In the genomic region with DNA sequence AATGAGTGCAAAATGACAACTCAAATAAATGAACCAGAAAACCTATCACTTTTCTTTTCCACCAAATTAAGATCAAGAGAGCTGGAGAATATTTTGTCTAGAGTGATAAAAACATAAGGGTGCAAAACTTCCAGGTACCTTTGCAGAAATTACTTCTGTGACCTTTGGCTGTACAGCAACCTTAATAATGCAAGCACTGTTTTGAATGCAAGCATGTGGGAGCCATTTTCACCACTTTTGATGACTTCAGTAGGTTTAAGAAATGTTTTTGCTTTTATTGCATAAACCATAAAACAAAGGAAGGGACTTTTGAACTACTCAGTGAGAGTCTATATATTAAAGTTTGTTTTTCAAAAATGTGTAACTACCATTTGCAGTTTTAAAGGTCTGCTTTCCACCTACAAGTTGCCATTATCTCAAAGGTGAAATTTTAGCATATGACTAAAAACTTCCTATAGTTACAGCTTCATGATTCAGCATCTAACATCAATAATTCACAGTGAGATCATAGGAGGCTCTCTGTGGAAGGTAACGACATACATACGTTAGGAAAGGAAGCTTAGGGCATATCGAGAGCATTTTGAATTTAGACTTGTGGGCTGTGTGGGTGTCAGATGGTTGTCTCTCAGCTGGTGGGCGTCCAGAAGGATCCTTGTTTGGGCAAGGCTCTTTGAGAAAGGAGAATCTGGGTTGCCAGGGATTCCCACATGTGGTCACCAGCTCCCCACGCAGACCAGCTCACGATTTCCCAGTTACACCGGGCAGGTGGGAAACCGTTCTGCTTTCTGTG, we compare ENCODE assay signal across 8 cellular contexts. TPM values are rescaled to one million over a fixed set of nuclear protein-coding genes. Genes with fewer than 3 reads are reported as not detected.
DNase-seq lines count a peak whose midpoint lies in the region; ATAC-seq and TF ChIP-seq lines count a peak whose summit lies in the region.

No MANE protein-coding gene starts in this region.

- H3K27ac Mint-ChIP-seq in WTC11: no peak overlapping the region

- POLR2A ChIA-PET in WTC11 (lab: Charles Lee): interaction anchor here (1.1 kb wide), 1 partner anchor 160 kb away, joined by 3 read pairs; no protein-coding TSS in a partner anchor

- no peaks in the 10 kb centered on the region for H3K36me3 ChIP-seq in effector memory CD4-positive, alpha-beta T cell (ENCODE audit: control insufficient read depth, insufficient read depth, low read length)

- no peaks in the 10 kb centered on the region for H3K9me3 ChIP-seq in effector memory CD4-positive, alpha-beta T cell (ENCODE audit: control insufficient read depth, low read length)

- peak overlapping the region; percentile 91 for H3K4me3 ChIP-seq in effector memory CD4-positive, alpha-beta T cell (ENCODE audit: insufficient read depth, low read depth, low read length, poor library complexity, severe bottlenecking)

- H3K27ac ChIP-seq in effector memory CD4-positive, alpha-beta T cell (ENCODE audit: insufficient read depth, low read length, poor library complexity, severe bottlenecking): no peak overlapping the region

- H3K36me3 Mint-ChIP-seq in WTC11: peaks cover 13% of the 10 kb centered on the region

- ATAC-seq in WTC11 (no peak), GM21381 (IDR thresholded peaks at IDR 0.05; ENCODE audit: unreplicated experiment) (no peak), HG02571 (IDR thresholded peaks at IDR 0.05; ENCODE audit: unreplicated experiment) (no peak), GM21717 (IDR thresholded peaks at IDR 0.05; ENCODE audit: unreplicated experiment) (no peak)

- no peaks in the 10 kb centered on the region for H3K27me3 Mint-ChIP-seq in WTC11 (ENCODE audit: low read depth)

- H3K27me3 ChIP-seq in effector memory CD4-positive, alpha-beta T cell (replicated peaks; ENCODE audit: control insufficient read depth, insufficient read depth, low read length, poor library complexity, severe bottlenecking): no peaks in the 10 kb centered on the region

- H3K4me1 Mint-ChIP-seq in WTC11: peaks cover 28% of the 10 kb centered on the region

- H3K4me3 Mint-ChIP-seq in WTC11: peak overlapping the region; percentile 88

- no peak for TF ChIP-seq CTCF in WTC11 (IDR thresholded peaks at IDR 0.05)

- CTCF ChIA-PET in WTC11 (lab: Charles Lee): interaction anchor here (0.8 to 3.6 kb wide), 10 partner anchors 17 to 160 kb away, joined by 3 to 46 read pairs (median 6); no protein-coding TSS in a partner anchor

- peak; percentile 29 for DNase-seq in NCI-H1092 treated with DMSO at 0.1 percent for 48 hours (lab: John Stamatoyannopoulos, UW)
- DNase-seq in NCI-H1092 (lab: John Stamatoyannopoulos, UW): no peak
- no peak for DNase-seq in WTC11 (ENCODE audit: low spot score)
- DNase-seq in effector memory CD4-positive, alpha-beta T cell: no peak
- peak; percentile 14 for DNase-seq in occipital lobe (lab: John Stamatoyannopoulos, UW)

- H3K4me1 ChIP-seq in effector memory CD4-positive, alpha-beta T cell (ENCODE audit: control insufficient read depth, insufficient read depth, low read length, poor library complexity, severe bottlenecking): peaks cover 8% of the 10 kb centered on the region

- H3K9me3 Mint-ChIP-seq in WTC11: no peaks in the 10 kb centered on the region

TF ChIP-seq in WTC11, 78 proteins besides CTCF, POLR2A, EP300 and RAD21 (continues in another document):
- TF ChIP-seq, protein P1, sequence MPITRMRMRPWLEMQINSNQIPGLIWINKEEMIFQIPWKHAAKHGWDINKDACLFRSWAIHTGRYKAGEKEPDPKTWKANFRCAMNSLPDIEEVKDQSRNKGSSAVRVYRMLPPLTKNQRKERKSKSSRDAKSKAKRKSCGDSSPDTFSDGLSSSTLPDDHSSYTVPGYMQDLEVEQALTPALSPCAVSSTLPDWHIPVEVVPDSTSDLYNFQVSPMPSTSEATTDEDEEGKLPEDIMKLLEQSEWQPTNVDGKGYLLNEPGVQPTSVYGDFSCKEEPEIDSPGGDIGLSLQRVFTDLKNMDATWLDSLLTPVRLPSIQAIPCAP (CRISPR knock-in tag; IDR thresholded peaks at IDR 0.05): no peak
- TF ChIP-seq JUN (CRISPR knock-in tag; IDR thresholded peaks at IDR 0.05) (no peak), ZNF263 (CRISPR knock-in tag; IDR thresholded peaks at IDR 0.05; ENCODE audit: low read depth) (no peak), CREB1 (CRISPR knock-in tag; IDR thresholded peaks at IDR 0.05) (no peak), ETV6 (CRISPR knock-in tag; IDR thresholded peaks at IDR 0.05) (no peak), HMGA2 (CRISPR knock-in tag; IDR thresholded peaks at IDR 0.05) (no peak), RORB (CRISPR knock-in tag; IDR thresholded peaks at IDR 0.05) (no peak), FOXK1 (CRISPR knock-in tag; IDR thresholded peaks at IDR 0.05) (no peak), CREM (CRISPR knock-in tag; IDR thresholded peaks at IDR 0.05) (no peak), NFATC4 (CRISPR knock-in tag; IDR thresholded peaks at IDR 0.05) (no peak), ZNF416 (CRISPR knock-in tag; IDR thresholded peaks at IDR 0.05) (no peak), TEAD1 (CRISPR knock-in tag; IDR thresholded peaks at IDR 0.05) (no peak)
- TF ChIP-seq, protein P2, sequence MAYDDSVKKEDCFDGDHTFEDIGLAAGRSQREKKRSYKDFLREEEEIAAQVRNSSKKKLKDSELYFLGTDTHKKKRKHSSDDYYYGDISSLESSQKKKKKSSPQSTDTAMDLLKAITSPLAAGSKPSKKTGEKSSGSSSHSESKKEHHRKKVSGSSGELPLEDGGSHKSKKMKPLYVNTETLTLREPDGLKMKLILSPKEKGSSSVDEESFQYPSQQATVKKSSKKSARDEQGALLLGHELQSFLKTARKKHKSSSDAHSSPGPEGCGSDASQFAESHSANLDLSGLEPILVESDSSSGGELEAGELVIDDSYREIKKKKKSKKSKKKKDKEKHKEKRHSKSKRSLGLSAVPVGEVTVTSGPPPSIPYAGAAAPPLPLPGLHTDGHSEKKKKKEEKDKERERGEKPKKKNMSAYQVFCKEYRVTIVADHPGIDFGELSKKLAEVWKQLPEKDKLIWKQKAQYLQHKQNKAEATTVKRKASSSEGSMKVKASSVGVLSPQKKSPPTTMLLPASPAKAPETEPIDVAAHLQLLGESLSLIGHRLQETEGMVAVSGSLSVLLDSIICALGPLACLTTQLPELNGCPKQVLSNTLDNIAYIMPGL (CRISPR knock-in tag; IDR thresholded peaks at IDR 0.05): no peak
- TF ChIP-seq, protein P3, sequence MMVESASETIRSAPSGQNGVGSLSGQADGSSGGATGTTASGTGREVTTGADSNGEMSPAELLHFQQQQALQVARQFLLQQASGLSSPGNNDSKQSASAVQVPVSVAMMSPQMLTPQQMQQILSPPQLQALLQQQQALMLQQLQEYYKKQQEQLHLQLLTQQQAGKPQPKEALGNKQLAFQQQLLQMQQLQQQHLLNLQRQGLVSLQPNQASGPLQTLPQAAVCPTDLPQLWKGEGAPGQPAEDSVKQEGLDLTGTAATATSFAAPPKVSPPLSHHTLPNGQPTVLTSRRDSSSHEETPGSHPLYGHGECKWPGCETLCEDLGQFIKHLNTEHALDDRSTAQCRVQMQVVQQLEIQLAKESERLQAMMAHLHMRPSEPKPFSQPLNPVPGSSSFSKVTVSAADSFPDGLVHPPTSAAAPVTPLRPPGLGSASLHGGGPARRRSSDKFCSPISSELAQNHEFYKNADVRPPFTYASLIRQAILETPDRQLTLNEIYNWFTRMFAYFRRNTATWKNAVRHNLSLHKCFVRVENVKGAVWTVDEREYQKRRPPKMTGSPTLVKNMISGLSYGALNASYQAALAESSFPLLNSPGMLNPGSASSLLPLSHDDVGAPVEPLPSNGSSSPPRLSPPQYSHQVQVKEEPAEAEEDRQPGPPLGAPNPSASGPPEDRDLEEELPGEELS (CRISPR knock-in tag; IDR thresholded peaks at IDR 0.05): no peak
- TF ChIP-seq, protein P4, sequence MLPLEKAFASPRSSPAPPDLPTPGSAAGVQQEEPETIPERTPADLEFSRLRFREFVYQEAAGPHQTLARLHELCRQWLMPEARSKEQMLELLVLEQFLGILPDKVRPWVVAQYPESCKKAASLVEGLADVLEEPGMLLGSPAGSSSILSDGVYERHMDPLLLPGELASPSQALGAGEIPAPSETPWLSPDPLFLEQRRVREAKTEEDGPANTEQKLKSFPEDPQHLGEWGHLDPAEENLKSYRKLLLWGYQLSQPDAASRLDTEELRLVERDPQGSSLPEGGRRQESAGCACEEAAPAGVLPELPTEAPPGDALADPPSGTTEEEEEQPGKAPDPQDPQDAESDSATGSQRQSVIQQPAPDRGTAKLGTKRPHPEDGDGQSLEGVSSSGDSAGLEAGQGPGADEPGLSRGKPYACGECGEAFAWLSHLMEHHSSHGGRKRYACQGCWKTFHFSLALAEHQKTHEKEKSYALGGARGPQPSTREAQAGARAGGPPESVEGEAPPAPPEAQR (CRISPR knock-in tag; IDR thresholded peaks at IDR 0.05): no peak
- TF ChIP-seq, protein P5, sequence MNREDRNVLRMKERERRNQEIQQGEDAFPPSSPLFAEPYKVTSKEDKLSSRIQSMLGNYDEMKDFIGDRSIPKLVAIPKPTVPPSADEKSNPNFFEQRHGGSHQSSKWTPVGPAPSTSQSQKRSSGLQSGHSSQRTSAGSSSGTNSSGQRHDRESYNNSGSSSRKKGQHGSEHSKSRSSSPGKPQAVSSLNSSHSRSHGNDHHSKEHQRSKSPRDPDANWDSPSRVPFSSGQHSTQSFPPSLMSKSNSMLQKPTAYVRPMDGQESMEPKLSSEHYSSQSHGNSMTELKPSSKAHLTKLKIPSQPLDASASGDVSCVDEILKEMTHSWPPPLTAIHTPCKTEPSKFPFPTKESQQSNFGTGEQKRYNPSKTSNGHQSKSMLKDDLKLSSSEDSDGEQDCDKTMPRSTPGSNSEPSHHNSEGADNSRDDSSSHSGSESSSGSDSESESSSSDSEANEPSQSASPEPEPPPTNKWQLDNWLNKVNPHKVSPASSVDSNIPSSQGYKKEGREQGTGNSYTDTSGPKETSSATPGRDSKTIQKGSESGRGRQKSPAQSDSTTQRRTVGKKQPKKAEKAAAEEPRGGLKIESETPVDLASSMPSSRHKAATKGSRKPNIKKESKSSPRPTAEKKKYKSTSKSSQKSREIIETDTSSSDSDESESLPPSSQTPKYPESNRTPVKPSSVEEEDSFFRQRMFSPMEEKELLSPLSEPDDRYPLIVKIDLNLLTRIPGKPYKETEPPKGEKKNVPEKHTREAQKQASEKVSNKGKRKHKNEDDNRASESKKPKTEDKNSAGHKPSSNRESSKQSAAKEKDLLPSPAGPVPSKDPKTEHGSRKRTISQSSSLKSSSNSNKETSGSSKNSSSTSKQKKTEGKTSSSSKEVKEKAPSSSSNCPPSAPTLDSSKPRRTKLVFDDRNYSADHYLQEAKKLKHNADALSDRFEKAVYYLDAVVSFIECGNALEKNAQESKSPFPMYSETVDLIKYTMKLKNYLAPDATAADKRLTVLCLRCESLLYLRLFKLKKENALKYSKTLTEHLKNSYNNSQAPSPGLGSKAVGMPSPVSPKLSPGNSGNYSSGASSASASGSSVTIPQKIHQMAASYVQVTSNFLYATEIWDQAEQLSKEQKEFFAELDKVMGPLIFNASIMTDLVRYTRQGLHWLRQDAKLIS (CRISPR knock-in tag; IDR thresholded peaks at IDR 0.05; ENCODE audit: borderline replicate concordance): no peak

RNA-seq across cellular contexts. Expression of a gene that starts 1.1 kb away (rescaled TPM):
- 20.8 to 34.5 TPM (median 24.0 TPM) in 3 replicates for total RNA-seq in WTC11 (2021)
- 9.0 TPM for total RNA-seq in occipital lobe

Comparison
In these comparisons a context has a peak if more than half of its experiments do, and no peak if none do; other contexts are left out.
1. DNase-seq: peak in NCI-H1092 treated with DMSO at 0.1 percent for 48 hours (single experiment) and occipital lobe (single experiment); none in NCI-H1092 (single experiment), WTC11 (single experiment) and effector memory CD4-positive, alpha-beta T cell (0 of 3).